Comparison of ENCODE assay signal across 9 cellular contexts in the genomic region with DNA sequence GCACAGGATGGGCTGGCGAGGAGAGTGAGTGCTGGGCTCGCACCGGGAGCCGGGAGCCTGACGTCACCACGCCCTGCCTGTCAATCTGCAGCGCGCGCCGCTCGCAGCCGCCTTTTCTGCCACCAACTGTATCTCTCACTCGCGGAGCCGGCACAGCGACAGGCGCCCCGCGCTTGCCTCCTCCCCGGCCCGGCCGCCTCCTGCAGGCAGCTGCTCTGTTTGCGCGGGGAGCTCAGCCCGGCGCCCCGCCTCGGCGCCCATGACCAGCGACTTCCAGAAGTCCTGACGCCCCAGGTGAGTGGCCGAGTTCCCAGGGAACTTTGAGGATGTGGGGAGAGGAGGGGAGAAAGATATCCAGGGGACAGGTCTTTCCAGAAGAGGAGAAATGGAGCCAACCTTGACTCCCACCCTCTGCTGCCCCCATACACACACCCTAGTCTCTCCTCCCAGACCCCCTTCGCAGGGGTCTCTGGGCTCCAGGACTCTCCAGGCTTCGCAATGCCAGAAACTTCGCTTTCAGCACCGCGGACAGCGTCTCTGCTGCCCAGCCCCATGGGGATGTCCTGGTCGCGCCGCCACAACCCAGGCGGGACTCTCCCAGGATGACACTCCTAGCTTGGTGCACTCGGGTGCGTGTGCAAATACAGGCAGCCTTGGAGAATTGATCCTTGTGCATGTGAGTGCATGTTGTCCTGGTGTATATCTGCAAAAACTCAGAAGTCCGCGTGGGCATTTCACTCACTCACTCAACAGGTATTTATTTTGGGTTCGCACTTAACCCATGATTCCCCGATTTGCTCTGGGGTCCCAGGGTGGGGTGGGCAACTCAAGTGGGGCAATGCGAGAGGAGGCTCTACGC. TPM values are rescaled to one million over a fixed set of nuclear protein-coding genes. Genes with fewer than 3 reads are reported as not detected.
DNase-seq lines count a peak whose midpoint lies in the region; ATAC-seq and TF ChIP-seq lines count a peak whose summit lies in the region.
"Had no signal": no experiment of that assay in that cellular context is flagged by ENCODE, and none has a peak within 500 bp of the region (broad histone marks: within the 10 kb centered on the region; RNA-seq: fewer than 3 reads in every experiment).

GPR6 (plus strand) TSS at position 138 of the 859 bp plus-strand sequence. CDS start 802 bp downstream, outside the sequence.

- peaks cover 10% of the 10 kb centered on the region for H3K9me3 ChIP-seq in trophoblast cell (ENCODE audit: insufficient read depth, low read depth, low read length)

- no peak within 1 kb of the TSS for H2BK12ac ChIP-seq in trophoblast cell (ENCODE audit: low read length)

- H3K79me2 ChIP-seq in trophoblast cell (ENCODE audit: control insufficient read depth, insufficient read depth, low read length, poor library complexity): no peaks in the 10 kb centered on the region

- no peak within 1 kb of the TSS for H2AK5ac ChIP-seq in trophoblast cell (ENCODE audit: low read length)

- no peak within 1 kb of the TSS for H3K23ac ChIP-seq in trophoblast cell (ENCODE audit: low read length)

- no peak within 1 kb of the TSS for H3K4me3 ChIP-seq in trophoblast cell (ENCODE audit: low read depth, low read length)
- H3K4me3 ChIP-seq: tibial nerve had no signal

- H3K27me3 Mint-ChIP-seq in activated T-helper 2 cell treated with anti-CD3 and anti-CD28 coated beads, Interferon-gamma antibody, Interleukin-2, Interleukin-4, amounts not matched to agents 10 μg/mL and 5 μg/mL and 100 μg/mL, durations not matched to agents 14 hours and 24 hours and 36 hours (ENCODE audit: low read depth): peaks cover 16% of the 10 kb centered on the region
- H3K27me3 Mint-ChIP-seq in glutamatergic neuron (ENCODE audit: unreplicated experiment): peaks cover 6% of the 10 kb centered on the region

- no peak within 1 kb of the TSS for H3K14ac ChIP-seq in trophoblast cell (ENCODE audit: low read length)

- H2BK5ac ChIP-seq in trophoblast cell (ENCODE audit: low read depth, low read length, poor library complexity): no peak within 1 kb of the TSS

- H3K4me1 Mint-ChIP-seq in activated T-helper 2 cell treated with anti-CD3 and anti-CD28 coated beads, Interferon-gamma antibody, Interleukin-2, Interleukin-4, amounts not matched to agents 10 μg/mL and 5 μg/mL and 100 μg/mL, durations not matched to agents 14 hours and 24 hours and 36 hours (ENCODE audit: low read depth): no peaks in the 10 kb centered on the region
- H3K4me1 Mint-ChIP-seq in glutamatergic neuron (ENCODE audit: low read depth, unreplicated experiment): no peaks in the 10 kb centered on the region

- no peak within 1 kb of the TSS for H3K9ac ChIP-seq in trophoblast cell (ENCODE audit: low read length)

- ATAC-seq in HG02642 (IDR thresholded peaks at IDR 0.05; ENCODE audit: poor library complexity, unreplicated experiment) (peak; percentile 38), GM19397 (IDR thresholded peaks at IDR 0.05; ENCODE audit: unreplicated experiment) (no peak)

- no peak within 1 kb of the TSS for H3K18ac ChIP-seq in trophoblast cell (ENCODE audit: low read length)

- no peak within 1 kb of the TSS for H4K12ac ChIP-seq in trophoblast cell (ENCODE audit: low read depth, low read length)

- peaks cover 17% of the 10 kb centered on the region for H3K27me3 ChIP-seq in trophoblast cell (ENCODE audit: insufficient read depth, low read length)

- no peak within 1 kb of the TSS for H2AFZ ChIP-seq in trophoblast cell (ENCODE audit: insufficient read depth, low read length, poor library complexity)

- H3K36me3 Mint-ChIP-seq in activated T-helper 2 cell treated with anti-CD3 and anti-CD28 coated beads, Interferon-gamma antibody, Interleukin-2, Interleukin-4, amounts not matched to agents 10 μg/mL and 5 μg/mL and 100 μg/mL, durations not matched to agents 14 hours and 24 hours and 36 hours (ENCODE audit: low read depth): no peaks in the 10 kb centered on the region
- no peaks in the 10 kb centered on the region for H3K36me3 Mint-ChIP-seq in glutamatergic neuron (ENCODE audit: unreplicated experiment)

- H3K9me3 Mint-ChIP-seq in activated T-helper 2 cell treated with anti-CD3 and anti-CD28 coated beads, Interferon-gamma antibody, Interleukin-2, Interleukin-4, amounts not matched to agents 10 μg/mL and 5 μg/mL and 100 μg/mL, durations not matched to agents 14 hours and 24 hours and 36 hours: no peaks in the 10 kb centered on the region
- H3K9me3 Mint-ChIP-seq in glutamatergic neuron (ENCODE audit: unreplicated experiment): no peaks in the 10 kb centered on the region

- no peaks in the 10 kb centered on the region for H3K36me3 ChIP-seq in trophoblast cell (ENCODE audit: control insufficient read depth in 1 of 2, insufficient read depth in 2 of 2, low read length in 2 of 2)
- H3K36me3 ChIP-seq: tibial nerve had no signal

- no peak within 1 kb of the TSS for H4K91ac ChIP-seq in trophoblast cell (ENCODE audit: low read depth, low read length)

- no peak within 1 kb of the TSS for H2BK120ac ChIP-seq in trophoblast cell (ENCODE audit: insufficient read depth, low read length, poor library complexity)

- no CpG with 5 or more reads among the region's 50 CpGs for WGBS in trophoblast cell (ENCODE audit: extremely low coverage, insufficient coverage, insufficient read length)

- H3K4me2 ChIP-seq in trophoblast cell (ENCODE audit: low read length): peak within 1 kb of the TSS; percentile 69

- H4K8ac ChIP-seq in trophoblast cell (ENCODE audit: low read depth, low read length): no peak within 1 kb of the TSS

- H3K4me3 Mint-ChIP-seq in activated T-helper 2 cell treated with anti-CD3 and anti-CD28 coated beads, Interferon-gamma antibody, Interleukin-2, Interleukin-4, amounts not matched to agents 10 μg/mL and 5 μg/mL and 100 μg/mL, durations not matched to agents 14 hours and 24 hours and 36 hours (ENCODE audit: low read depth): no peak within 1 kb of the TSS
- H3K4me3 Mint-ChIP-seq in glutamatergic neuron (ENCODE audit: unreplicated experiment): peak within 1 kb of the TSS; percentile 96

- no peaks in the 10 kb centered on the region for H3K79me1 ChIP-seq in trophoblast cell (ENCODE audit: low read length)

- no peak for TF ChIP-seq CTCF in glutamatergic neuron (IDR thresholded peaks at IDR 0.05; ENCODE audit: partially characterized antibody, unreplicated experiment)

- H3K27ac ChIP-seq in trophoblast cell (ENCODE audit: low read depth, low read length): no peak within 1 kb of the TSS
- H3K27ac ChIP-seq: tibial nerve had no signal

- H3K4me1 ChIP-seq in trophoblast cell (ENCODE audit: control insufficient read depth in 1 of 2, insufficient read depth in 2 of 2, low read length in 2 of 2): peaks cover 8 to 10% of the 10 kb centered on the region in 2 experiments

- peak; percentile 81 for DNase-seq in AG20443 (ENCODE audit: low spot score)
- peak; percentile 23 to 80 for DNase-seq in NCI-H526 (lab: John Stamatoyannopoulos, UW)
- DNase-seq in activated T-helper 2 cell treated with anti-CD3 and anti-CD28 coated beads, Interferon-gamma antibody, Interleukin-2, Interleukin-4, amounts not matched to agents 10 μg/mL and 5 μg/mL and 100 μg/mL, durations not matched to agents 14 hours and 24 hours and 36 hours (ENCODE audit: low spot score): peak; percentile 31
- peak; percentile 85 for DNase-seq in glutamatergic neuron
- peak; percentile 50 to 89 for DNase-seq in trophoblast cell
- no peak for DNase-seq in SIG-M5 treated with dmso at 0.1 percent for 504 hours (lab: John Stamatoyannopoulos, UW; ENCODE audit: unreplicated experiment)

- intact Hi-C loops in activated T-helper 2 cell treated with anti-CD3 and anti-CD28 coated beads, Interferon-gamma antibody, Interleukin-2, Interleukin-4, amounts not matched to agents 10 μg/mL and 5 μg/mL and 100 μg/mL, durations not matched to agents 14 hours and 24 hours and 36 hours (cut with micrococcal nuclease): no loop called here

- no peak within 1 kb of the TSS for H3K27ac Mint-ChIP-seq in activated T-helper 2 cell treated with anti-CD3 and anti-CD28 coated beads, Interferon-gamma antibody, Interleukin-2, Interleukin-4, amounts not matched to agents 10 μg/mL and 5 μg/mL and 100 μg/mL, durations not matched to agents 14 hours and 24 hours and 36 hours
- peak within 1 kb of the TSS; percentile 59 for H3K27ac Mint-ChIP-seq in glutamatergic neuron (ENCODE audit: unreplicated experiment)

- H3K4ac ChIP-seq in trophoblast cell (ENCODE audit: low read depth, low read length): no peak within 1 kb of the TSS

RNA-seq across cellular contexts. Expression of gene GPR6, which starts in this region (rescaled TPM):
- not detected in 2 replicates for total RNA-seq in activated T-helper 2 cell treated with anti-CD3 and anti-CD28 coated beads, Interferon-gamma antibody, Interleukin-2, Interleukin-4, amounts not matched to agents 10 μg/mL and 5 μg/mL and 100 μg/mL, durations not matched to agents 14 hours and 24 hours and 36 hours
- not detected for total RNA-seq in glutamatergic neuron (ENCODE audit: unreplicated experiment)
- polyA plus RNA-seq in trophoblast cell (2013): not detected in 2 replicates
- total RNA-seq: tibial nerve had no signal

Comparison
In these comparisons a context has a peak if more than half of its experiments do, and no peak if none do; other contexts are left out.
1. Peak in DNase-seq in activated T-helper 2 cell treated with anti-CD3 and anti-CD28 coated beads, Interferon-gamma antibody, Interleukin-2, Interleukin-4, amounts not matched to agents 10 μg/mL and 5 μg/mL and 100 μg/mL, durations not matched to agents 14 hours and 24 hours and 36 hours; RNA of the gene not detected or under 1 TPM.
2. Peak in DNase-seq in glutamatergic neuron; RNA of the gene not detected or under 1 TPM.